ENCODE assay signal across 9 cellular contexts in the genomic region with DNA sequence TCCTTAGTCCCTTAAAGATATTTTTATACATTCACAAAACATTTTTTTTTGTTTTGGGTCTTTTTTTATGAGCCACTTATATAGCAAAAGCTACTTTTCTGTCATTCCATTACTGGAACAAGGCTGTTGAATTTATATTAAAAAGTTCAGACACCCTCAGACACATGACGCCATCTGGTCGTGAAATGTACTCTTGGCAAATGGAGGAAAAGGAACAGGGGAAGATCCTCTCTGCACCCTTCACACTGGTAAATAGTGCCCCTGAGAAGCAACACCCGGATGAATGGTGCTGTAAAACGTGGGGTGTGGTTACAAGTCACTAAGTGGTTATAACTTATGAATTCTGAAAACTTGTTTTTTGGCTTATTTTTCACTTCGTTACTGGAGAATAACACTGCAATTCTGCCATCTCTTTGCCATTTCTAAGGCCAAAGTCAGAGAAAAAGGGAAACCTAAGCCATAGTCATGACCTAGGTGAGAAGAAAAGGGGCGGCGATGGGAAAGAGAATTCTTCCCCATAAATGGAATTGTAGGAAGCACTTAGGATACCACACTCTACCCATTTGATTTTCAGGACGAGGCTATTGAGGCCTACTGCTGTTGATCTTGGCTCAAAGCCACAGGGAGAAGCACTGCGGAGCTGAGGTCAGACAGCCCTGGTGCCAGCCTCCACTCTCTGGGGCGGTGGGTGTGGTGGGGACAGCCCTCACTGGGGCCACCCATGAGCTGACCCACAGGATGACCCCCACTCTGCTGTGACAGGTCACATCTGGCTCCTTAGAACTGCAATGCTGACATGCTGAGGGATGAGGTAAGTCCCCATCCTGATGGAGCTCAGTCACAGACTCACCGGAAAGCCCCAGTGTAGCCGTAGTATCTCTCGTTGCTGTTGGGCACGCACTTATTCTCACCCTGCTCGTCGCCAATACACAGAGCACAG. TPM values are rescaled to one million over a fixed set of nuclear protein-coding genes. Genes with fewer than 3 reads are reported as not detected.
DNase-seq lines count a peak whose midpoint lies in the region; ATAC-seq and TF ChIP-seq lines count a peak whose summit lies in the region.
"Had no signal": no experiment of that assay in that cellular context is flagged by ENCODE, and none has a peak within 500 bp of the region (broad histone marks: within the 10 kb centered on the region; RNA-seq: fewer than 3 reads in every experiment).

No MANE protein-coding gene starts in this region.

- intact Hi-C loops in left colon (cut with DNase I, micrococcal nuclease), result no loop called here
- intact Hi-C loops in testis (cut with DNase I; ENCODE audit: low total_unique reads), result no loop called here

- no peaks in the 10 kb centered on the region for H4K20me1 ChIP-seq in DND-41 (ENCODE audit: insufficient read depth, low read length)
- no peaks in the 10 kb centered on the region; the same call in 1 of the 2 replicates for H4K20me1 ChIP-seq in Karpas-422 (ENCODE audit: insufficient read depth, low read depth, low read length)

- H3K9me3 ChIP-seq in DND-41 (ENCODE audit: insufficient read depth, low read length, severe bottlenecking), result no peaks in the 10 kb centered on the region
- no peaks in the 10 kb centered on the region for H3K9me3 ChIP-seq in Karpas-422 (ENCODE audit: low read length)
- H3K9me3 ChIP-seq in testis, result no peaks in the 10 kb centered on the region

- no peaks in the 10 kb centered on the region for H3K9me2 ChIP-seq in Karpas-422 (replicated peaks; ENCODE audit: insufficient read depth, low read length)

- peak overlapping the region; percentile 10; the same call in 1 of the 2 replicates for H3K9ac ChIP-seq in DND-41 (ENCODE audit: low read depth, low read length)
- H3K9ac ChIP-seq in Karpas-422 (ENCODE audit: low read length), result no peak overlapping the region

- WGBS in testis, 2 donors, result 62 to 82% methylated on average over 8 to 16 of the region's 16 CpGs

- peak; percentile 39; the same call in 2 of the 3 replicates for ATAC-seq in DND-41 (ENCODE audit: insufficient read depth, low read depth)
- peak; percentile 85 for ATAC-seq in left colon
- no peak for ATAC-seq in HG02610 (IDR thresholded peaks at IDR 0.05; ENCODE audit: unreplicated experiment)
- ATAC-seq in GM18868 (IDR thresholded peaks at IDR 0.05; ENCODE audit: unreplicated experiment), result no peak

- TF ChIP-seq CTCF in DND-41 (IDR thresholded peaks at IDR 0.05; ENCODE audit: borderline replicate concordance, extremely low read depth, low read length, poor library complexity, severe bottlenecking), result peak; percentile 87
- TF ChIP-seq CTCF in testis (IDR thresholded peaks at IDR 0.05), result peak in 1 of 3 experiments; percentile 62

- H3K36me3 ChIP-seq in DND-41 (ENCODE audit: insufficient read depth, low read length) (no peaks in the 10 kb centered on the region), Karpas-422 (ENCODE audit: insufficient read depth, low read length) (no peaks in the 10 kb centered on the region), testis (ENCODE audit: low read depth, missing control alignments) (no peaks in the 10 kb centered on the region)

- DNase-seq in DND-41 (peak; percentile 71), Karpas-422 (peak; percentile 83), left colon (peak in 1 of 2 donors; percentile 43), testis (no peak), OCI-M2 (lab: John Stamatoyannopoulos, UW; ENCODE audit: unreplicated experiment) (no peak)
- DNase-seq in activated CD8-positive, alpha-beta memory T cell treated with anti-CD3 and anti-CD28 coated beads, Interleukin-2, amount 50 U/mL, for 4 hours, result peak; percentile 47
- DNase-seq: effector CD8-positive, alpha-beta T cell had no signal

- H3K27ac ChIP-seq in DND-41 (ENCODE audit: low read length) (peak overlapping the region; percentile 73), Karpas-422 (ENCODE audit: low read length) (no peak overlapping the region), testis (no peak overlapping the region)

- H3K4me2 ChIP-seq in DND-41 (ENCODE audit: insufficient read depth, low read length), result no peak overlapping the region
- no peak overlapping the region for H3K4me2 ChIP-seq in Karpas-422 (ENCODE audit: low read depth, low read length, poor library complexity, severe bottlenecking)

- H3K79me2 ChIP-seq in DND-41 (ENCODE audit: insufficient read depth, low read length) (no peaks in the 10 kb centered on the region), Karpas-422 (ENCODE audit: low read length) (no peaks in the 10 kb centered on the region)

- H3K27me3 ChIP-seq in DND-41 (ENCODE audit: insufficient read depth, low read length, poor library complexity) (no peaks in the 10 kb centered on the region), Karpas-422 (ENCODE audit: low read length) (no peaks in the 10 kb centered on the region), testis (no peaks in the 10 kb centered on the region)

- no peak overlapping the region for H3K4me3 ChIP-seq in DND-41 (ENCODE audit: low read depth in 1 of 2, low read length in 2 of 2)
- no peak overlapping the region for H3K4me3 ChIP-seq in Karpas-422 (ENCODE audit: low read length)
- H3K4me3 ChIP-seq in testis, result no peak overlapping the region

- TF ChIP-seq POLR2A in testis (IDR thresholded peaks at IDR 0.05), result no peak

- no peak overlapping the region for H2AFZ ChIP-seq in DND-41 (ENCODE audit: low read depth, low read length)
- H2AFZ ChIP-seq in Karpas-422 (ENCODE audit: low read length), result no peak overlapping the region

- peaks cover 49% of the 10 kb centered on the region for H3K4me1 ChIP-seq in DND-41 (ENCODE audit: insufficient read depth, low read length)
- peaks cover 19% of the 10 kb centered on the region for H3K4me1 ChIP-seq in Karpas-422 (ENCODE audit: low read length)
- no peaks in the 10 kb centered on the region for H3K4me1 ChIP-seq in testis

RNA-seq across cellular contexts. Expression of a gene that starts 21.8 kb away (rescaled TPM):
- not detected in 2 replicates for total RNA-seq in Karpas-422 (2014; rRNA removed; shearing (Covaris generic); ENCODE audit: low replicate concordance)
- total RNA-seq in left colon (1 to 10 TPM in 1 of 2 donors, under 1 TPM in 1; 0.53 to 1.0 TPM), testis (under 1 TPM; 0.31 to 0.43 TPM)
- 7.8 TPM for polyA plus RNA-seq in testis (ENCODE audit: insufficient read depth, low read depth, low replicate concordance)

RNA-seq across cellular contexts. Expression of a gene that starts 35.8 kb away (rescaled TPM):
- 0.14 TPM in 1 of 2 replicates, not detected in the other for total RNA-seq in Karpas-422 (2014; rRNA removed; shearing (Covaris generic); ENCODE audit: low replicate concordance)
- total RNA-seq in left colon (10 to 100 TPM; 18.3 to 19.4 TPM), testis (under 1 TPM; 0.31 to 0.87 TPM)
- 1.2 TPM for polyA plus RNA-seq in testis (ENCODE audit: insufficient read depth, low read depth, low replicate concordance)

RNA-seq across cellular contexts. Expression of a gene that starts 54.9 kb away (rescaled TPM):
- not detected in 2 replicates for total RNA-seq in Karpas-422 (2014; rRNA removed; shearing (Covaris generic); ENCODE audit: low replicate concordance)
- total RNA-seq in left colon, result not detected
- total RNA-seq in testis, result 1 to 10 TPM in 1 of 2 donors, under 1 TPM in 1; 0.50 to 1.1 TPM
- polyA plus RNA-seq in testis (ENCODE audit: insufficient read depth, low read depth, low replicate concordance), result 2.0 TPM

Comparison
In these comparisons a context has a peak if more than half of its experiments do, and no peak if none do; other contexts are left out.
1. ATAC-seq: peak in DND-41 (single experiment) and left colon (single experiment); none in HG02610 (single experiment) and GM18868 (single experiment).
2. DNase-seq: peak in DND-41 (single experiment), Karpas-422 (single experiment) and activated CD8-positive, alpha-beta memory T cell treated with anti-CD3 and anti-CD28 coated beads, Interleukin-2, amount 50 U/mL, for 4 hours (single experiment); none in testis (single experiment) and OCI-M2 (single experiment).
3. RNA of a gene that starts 35.8 kb away (total RNA-seq): 18.3 to 19.4 TPM in left colon; 0.31 to 0.87 TPM in testis and 0.14 TPM in Karpas-422; every median in the first group is over 10 times any median in the second.